18 cellular contexts compared by ENCODE assay signal in the genomic region with DNA sequence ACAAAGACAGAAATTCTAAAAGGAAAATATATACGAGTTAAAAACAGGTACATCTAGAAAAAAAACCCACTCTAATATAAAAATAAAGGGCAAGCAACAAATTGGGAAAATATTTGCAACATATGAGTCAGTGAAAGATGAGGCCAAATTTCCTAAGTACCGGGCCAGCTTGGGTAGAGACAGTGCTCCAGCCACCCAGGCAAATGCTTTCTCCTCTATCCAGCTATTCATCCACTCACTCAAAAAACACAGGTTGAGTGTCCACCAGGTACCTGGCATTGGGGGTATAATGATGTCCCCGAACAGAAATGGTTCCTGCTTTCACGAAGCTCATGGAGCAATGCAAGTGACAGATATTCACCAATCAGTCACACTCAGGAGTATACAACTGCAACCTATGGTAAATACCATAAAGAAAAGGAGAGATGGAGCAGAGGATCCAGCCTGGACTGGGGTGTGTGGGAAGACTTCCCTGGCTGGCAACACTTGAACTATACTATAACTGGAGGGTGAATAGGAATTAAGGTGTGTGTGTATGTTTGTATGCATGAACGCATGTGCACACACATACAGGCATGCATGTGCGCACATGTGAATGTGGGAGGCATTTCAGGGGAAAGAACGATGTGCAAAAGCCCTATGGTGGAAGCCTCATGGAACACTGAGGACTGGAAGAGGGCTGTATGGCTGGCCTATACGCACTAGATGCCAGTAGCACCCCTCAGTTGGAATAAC. TPM values are rescaled to one million over a fixed set of nuclear protein-coding genes. Genes with fewer than 3 reads are reported as not detected.
A peak's percentile ranks its signal among the peaks of the same experiment; 100 is the strongest.
DNase-seq lines count a peak whose midpoint lies in the region; ATAC-seq and TF ChIP-seq lines count a peak whose summit lies in the region.
"Had no signal": no experiment of that assay in that cellular context is flagged by ENCODE, and none has a peak within 500 bp of the region (broad histone marks: within the 10 kb centered on the region; RNA-seq: fewer than 3 reads in every experiment).

No MANE protein-coding gene starts in this region.

- H3K9me3 Mint-ChIP-seq in HFFc6, result no peaks in the 10 kb centered on the region
- H3K9me3 Mint-ChIP-seq: activated CD4-positive, alpha-beta memory T cell treated with anti-CD3 and anti-CD28 coated beads for 36 hours; activated naive CD8-positive, alpha-beta T cell treated with anti-CD3 and anti-CD28 coated beads for 36 hours; naive thymus-derived CD4-positive, alpha-beta T cell; T-helper 1 cell treated with Interleukin-12 subunit alpha and Interleukin-12 subunit beta and Interleukin-4 antibody, amounts not matched to agents 30 μg/mL and 1 μg/mL, for 36 hours had no signal

- H3K4me2 ChIP-seq in osteoblast (ENCODE audit: insufficient read depth, low read length), result peak overlapping the region; percentile 83
- H3K4me2 ChIP-seq: smooth muscle cell had no signal

- peaks cover 33% of the 10 kb centered on the region for H3K36me3 Mint-ChIP-seq in HFFc6 (ENCODE audit: low read depth)
- H3K36me3 Mint-ChIP-seq: activated CD4-positive, alpha-beta memory T cell treated with anti-CD3 and anti-CD28 coated beads for 36 hours; activated naive CD8-positive, alpha-beta T cell treated with anti-CD3 and anti-CD28 coated beads for 36 hours; naive thymus-derived CD4-positive, alpha-beta T cell had no signal

- peaks cover 9% of the 10 kb centered on the region for H3K4me1 ChIP-seq in colonic mucosa
- peaks cover 67% of the 10 kb centered on the region for H3K4me1 ChIP-seq in osteoblast (ENCODE audit: insufficient read depth, low read length)

- peaks cover 27% of the 10 kb centered on the region for H4K20me1 ChIP-seq in osteoblast (ENCODE audit: insufficient read depth, low read length)

- 0 out of 2 replicates have a peak, but pooled peaks cover 2% of the 10 kb centered on the region for H3K27me3 Mint-ChIP-seq in HFFc6 (ENCODE audit: insufficient read depth)

- peaks cover 88% of the 10 kb centered on the region for H3K4me1 Mint-ChIP-seq in HFFc6 (ENCODE audit: low read depth)

- H2AFZ ChIP-seq in osteoblast (ENCODE audit: low read length), result no peak overlapping the region

- H3K27ac Mint-ChIP-seq in HFFc6, result peak overlapping the region; percentile 75
- H3K27ac Mint-ChIP-seq: activated CD4-positive, alpha-beta memory T cell treated with anti-CD3 and anti-CD28 coated beads for 36 hours; activated naive CD8-positive, alpha-beta T cell treated with anti-CD3 and anti-CD28 coated beads for 36 hours; naive thymus-derived CD4-positive, alpha-beta T cell; T-helper 1 cell treated with Interleukin-12 subunit alpha and Interleukin-12 subunit beta and Interleukin-4 antibody, amounts not matched to agents 30 μg/mL and 1 μg/mL, for 36 hours had no signal

- H3K4me3 Mint-ChIP-seq in HFFc6, result peak overlapping the region; percentile 87
- H3K4me3 Mint-ChIP-seq: activated CD4-positive, alpha-beta memory T cell treated with anti-CD3 and anti-CD28 coated beads for 36 hours; activated naive CD8-positive, alpha-beta T cell treated with anti-CD3 and anti-CD28 coated beads for 36 hours; naive thymus-derived CD4-positive, alpha-beta T cell; T-helper 1 cell treated with Interleukin-12 subunit alpha and Interleukin-12 subunit beta and Interleukin-4 antibody, amounts not matched to agents 30 μg/mL and 1 μg/mL, for 36 hours had no signal

- DNase-seq in AG20443 (ENCODE audit: low spot score) (peak; percentile 66), HFFc6 (no peak), colonic mucosa (peak; percentile 12), osteoblast (ENCODE audit: insufficient read length, low spot score, missing footprints) (no peak), DMS 273 treated with DMSO at 0.1 percent for 48 hours (lab: John Stamatoyannopoulos, UW) (no peak), NCI-H1417 treated with DMSO at 0.1 percent for 48 hours (lab: John Stamatoyannopoulos, UW) (no peak)
- DNase-seq: activated CD4-positive, alpha-beta memory T cell treated with anti-CD3 and anti-CD28 coated beads for 36 hours; activated naive CD8-positive, alpha-beta T cell treated with anti-CD3 and anti-CD28 coated beads for 36 hours; activated T-cell treated with anti-CD3 and anti-CD28 coated beads, Interleukin-2, amount 50 U/mL, for 48 hours; effector memory CD4-positive, alpha-beta T cell; naive thymus-derived CD4-positive, alpha-beta T cell; NCI-H2029; stimulated activated CD4-positive, alpha-beta T cell treated with anti-CD3 and anti-CD28 coated beads, Interleukin-4, amount 100 ng/mL, for 24 hours had no signal

- no peak overlapping the region for H3K9ac ChIP-seq in colonic mucosa (ENCODE audit: low read depth in 2 of 2, low read length in 2 of 2)

- H3K79me2 ChIP-seq in osteoblast (ENCODE audit: insufficient read depth, low read length), result peaks cover 84% of the 10 kb centered on the region

- H3K27ac ChIP-seq in colonic mucosa (no peak overlapping the region), osteoblast (ENCODE audit: low read depth, low read length) (peak overlapping the region; percentile 75)
- H3K27ac ChIP-seq: VCaP had no signal

- TF ChIP-seq CTCF in HFFc6 (IDR thresholded peaks at IDR 0.05) (no peak), colonic mucosa (IDR thresholded peaks at IDR 0.05) (no peak), osteoblast (IDR thresholded peaks at IDR 0.05; ENCODE audit: extremely low read depth, low read depth, low read length) (no peak)

- intact Hi-C loops in colonic mucosa (cut with DNase I), result no loop called here

- H3K4me3 ChIP-seq in colonic mucosa (no peak overlapping the region), osteoblast (ENCODE audit: insufficient read depth, low read length) (peak overlapping the region; percentile 59)
- H3K4me3 ChIP-seq: lung, smooth muscle cell had no signal

- H3K36me3 ChIP-seq in colonic mucosa (no peaks in the 10 kb centered on the region), osteoblast (ENCODE audit: insufficient read depth, low read length) (peaks cover 4% of the 10 kb centered on the region)

- H3K27me3 ChIP-seq in colonic mucosa (no peaks in the 10 kb centered on the region), osteoblast (ENCODE audit: insufficient read depth, low read length) (no peaks in the 10 kb centered on the region)

- H3K9me3 ChIP-seq in colonic mucosa, result no peaks in the 10 kb centered on the region
- H3K9me3 ChIP-seq in osteoblast (ENCODE audit: low read depth, low read length), result no peaks in the 10 kb centered on the region

- ATAC-seq in HG03565 (IDR thresholded peaks at IDR 0.05; ENCODE audit: unreplicated experiment), result no peak
- ATAC-seq: naive thymus-derived CD4-positive, alpha-beta T cell had no signal

RNA-seq across cellular contexts. Expression of a gene that starts 2.3 kb away (rescaled TPM):
- 100 to 1,000 TPM in 1 of 6 experiments, 10 to 100 TPM in 5; 74.3 to 117 (median 95.7) TPM for total RNA-seq in HFFc6 (2021; fragmentation: NEBNext Ultra II Directional; extraction: Animal tissue kit (Norgen Biotek cat#: 25700))
- total RNA-seq in colonic mucosa (1 to 10 TPM in 1 of 2 donors, under 1 TPM in 1; 0.86 to 1.6 TPM), osteoblast (45.6 and 50.1 TPM in 2 replicates)
- total RNA-seq: activated CD4-positive, alpha-beta memory T cell treated with anti-CD3 and anti-CD28 coated beads for 36 hours; activated naive CD8-positive, alpha-beta T cell treated with anti-CD3 and anti-CD28 coated beads for 36 hours had no signal

Comparison
In these comparisons a context has a peak if more than half of its experiments do, and no peak if none do; other contexts are left out.
1. DNase-seq: peak in AG20443 (single experiment) and colonic mucosa (single experiment); none in HFFc6 (single experiment), osteoblast (single experiment), DMS 273 treated with DMSO at 0.1 percent for 48 hours (single experiment) and NCI-H1417 treated with DMSO at 0.1 percent for 48 hours (single experiment).
2. RNA of a gene that starts 2.3 kb away (total RNA-seq): 74.3 to 117 TPM in HFFc6 and 45.6 to 50.1 TPM in osteoblast; 0.86 to 1.6 TPM in colonic mucosa; every median in the first group is over 10 times any median in the second.